In the genomic region with DNA sequence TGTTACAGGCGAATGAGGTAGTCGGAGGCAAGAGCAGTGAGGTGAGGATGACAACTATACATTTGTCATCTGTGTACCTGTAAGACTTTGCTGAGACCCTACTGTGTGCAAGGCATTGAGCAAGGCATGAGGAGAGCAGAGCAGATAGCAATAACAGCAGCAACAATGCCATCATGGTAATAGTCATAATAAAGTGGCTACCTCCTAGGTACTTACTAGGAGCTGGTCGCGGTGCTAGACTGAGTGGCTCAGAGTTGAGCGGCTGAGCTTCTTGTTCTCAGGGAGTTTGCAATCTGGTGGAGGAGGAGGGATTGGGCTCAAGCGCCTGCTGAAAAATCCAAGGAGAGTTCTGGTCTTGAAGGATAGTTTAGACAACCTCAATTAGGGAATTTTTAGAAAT, we compare ENCODE assay signal across 23 cellular contexts. TPM values are rescaled to one million over a fixed set of nuclear protein-coding genes. Genes with fewer than 3 reads are reported as not detected.
DNase-seq lines count a peak whose midpoint lies in the region; ATAC-seq, FAIRE-seq and TF ChIP-seq lines count a peak whose summit lies in the region.
"Had no signal": no experiment of that assay in that cellular context is flagged by ENCODE, and none has a peak within 500 bp of the region (broad histone marks: within the 10 kb centered on the region; RNA-seq: fewer than 3 reads in every experiment).

No MANE protein-coding gene starts in this region.

- no peak overlapping the region for H3K4me3 ChIP-seq in astrocyte (ENCODE audit: insufficient read depth, low read depth, low read length)
- H3K4me3 ChIP-seq: MG63 had no signal

- peaks cover 18% of the 10 kb centered on the region for H3K4me1 ChIP-seq in astrocyte (ENCODE audit: insufficient read depth, low read length)

- H3K4me1 Mint-ChIP-seq in IgD-negative memory B cell (peaks cover 4 to 28% (median 27%) of the 10 kb centered on the region in 3 donors), astrocyte (ENCODE audit: low read depth, unreplicated experiment) (peaks cover 13% of the 10 kb centered on the region)
- H3K4me1 Mint-ChIP-seq in stimulated activated effector memory CD8-positive, alpha-beta T cell treated with anti-CD3 and anti-CD28 coated beads, Interleukin-12 subunit alpha, Interleukin-12 subunit beta, amount 100 ng/mL, for 72 hours: peaks cover 79% of the 10 kb centered on the region

- peaks cover 8% of the 10 kb centered on the region for H3K27me3 ChIP-seq in astrocyte (ENCODE audit: insufficient read depth, low read length)
- H3K27me3 ChIP-seq: MG63 had no signal

- H3K36me3 Mint-ChIP-seq in IgD-negative memory B cell (peaks cover 3% of the 10 kb centered on the region), astrocyte (ENCODE audit: low read depth, unreplicated experiment) (no peaks in the 10 kb centered on the region)
- H3K36me3 Mint-ChIP-seq in stimulated activated effector memory CD8-positive, alpha-beta T cell treated with anti-CD3 and anti-CD28 coated beads, Interleukin-12 subunit alpha, Interleukin-12 subunit beta, amount 100 ng/mL, for 72 hours: no peaks in the 10 kb centered on the region

- H4K20me1 ChIP-seq in astrocyte (ENCODE audit: insufficient read depth, low read length): peaks cover 5% of the 10 kb centered on the region

- no peak overlapping the region for H3K4me3 Mint-ChIP-seq in IgD-negative memory B cell
- H3K4me3 Mint-ChIP-seq in astrocyte (ENCODE audit: unreplicated experiment): no peak overlapping the region
- H3K4me3 Mint-ChIP-seq in stimulated activated effector memory CD8-positive, alpha-beta T cell treated with anti-CD3 and anti-CD28 coated beads, Interleukin-12 subunit alpha, Interleukin-12 subunit beta, amount 100 ng/mL, for 72 hours: no peak overlapping the region

- H3K27ac Mint-ChIP-seq in IgD-negative memory B cell (peak overlapping the region in 2 of 3 donors; percentile 9 to 25), astrocyte (ENCODE audit: unreplicated experiment) (no peak overlapping the region)
- peak overlapping the region; percentile 21 for H3K27ac Mint-ChIP-seq in stimulated activated effector memory CD8-positive, alpha-beta T cell treated with anti-CD3 and anti-CD28 coated beads, Interleukin-12 subunit alpha, Interleukin-12 subunit beta, amount 100 ng/mL, for 72 hours

- no peaks in the 10 kb centered on the region for H3K79me2 ChIP-seq in astrocyte (ENCODE audit: insufficient read depth, low read length)

- H3K9me3 Mint-ChIP-seq in IgD-negative memory B cell (no peaks in the 10 kb centered on the region), astrocyte (ENCODE audit: unreplicated experiment) (no peaks in the 10 kb centered on the region)
- H3K9me3 Mint-ChIP-seq in stimulated activated effector memory CD8-positive, alpha-beta T cell treated with anti-CD3 and anti-CD28 coated beads, Interleukin-12 subunit alpha, Interleukin-12 subunit beta, amount 100 ng/mL, for 72 hours: no peaks in the 10 kb centered on the region

- no peaks in the 10 kb centered on the region for H3K9me3 ChIP-seq in astrocyte (ENCODE audit: insufficient read depth, low read depth, low read length)
- H3K9me3 ChIP-seq: MG63 had no signal

- peak; percentile 54 for DNase-seq in NCI-H82 (lab: John Stamatoyannopoulos, UW)
- DNase-seq in NCI-H82 treated with DMSO at 0.1 percent for 48 hours (lab: John Stamatoyannopoulos, UW; ENCODE audit: unreplicated experiment): no peak
- DNase-seq in astrocyte (ENCODE audit: low read depth): no peak
- no peak for DNase-seq in stimulated activated effector memory CD8-positive, alpha-beta T cell treated with anti-CD3 and anti-CD28 coated beads, Interleukin-12 subunit alpha, Interleukin-12 subunit beta, amount 100 ng/mL, for 72 hours (ENCODE audit: low spot score in 2 of 2)
- DNase-seq in amygdala (lab: John Stamatoyannopoulos, UW): no peak
- no peak for DNase-seq in NCI-H2081 treated with DMSO at 0.1 percent for 48 hours (lab: John Stamatoyannopoulos, UW)
- DNase-seq: 8988T; COR-L47; DMS53; KG1; NCI-H1105 treated with DMSO at 0.1 percent for 48 hours; NCI-H146; NCI-H2081; NCI-H2171; NCI-H345; NCI-H510A treated with DMSO at 0.1 percent for 48 hours; NK-92 treated with Interleukin-12 subunit alpha and Interleukin-12 subunit beta, amount 100 ng/mL, for 24 hours; SHP77 had no signal

- no peak for TF ChIP-seq CTCF in astrocyte (IDR thresholded peaks at IDR 0.05; ENCODE audit: insufficient read depth, low read depth, low read length)

- no peak for FAIRE-seq in astrocyte (lab: Jason Lieb, UNC)
- FAIRE-seq: HepG2 had no signal

- H3K27ac ChIP-seq in astrocyte (ENCODE audit: low read depth, low read length): no peak overlapping the region
- H3K27ac ChIP-seq: RWPE1 had no signal

- ATAC-seq in stimulated activated effector memory CD8-positive, alpha-beta T cell treated with anti-CD3 and anti-CD28 coated beads, Interleukin-12 subunit alpha, Interleukin-12 subunit beta, amount 100 ng/mL, for 72 hours: no peak
- ATAC-seq in HG02798 (IDR thresholded peaks at IDR 0.05; ENCODE audit: poor library complexity, unreplicated experiment): no peak
- ATAC-seq: HepG2 had no signal

- H3K4me2 ChIP-seq in astrocyte (ENCODE audit: low read length): peak overlapping the region; percentile 77

- H3K36me3 ChIP-seq in astrocyte (ENCODE audit: insufficient read depth, low read length): no peaks in the 10 kb centered on the region
- H3K36me3 ChIP-seq: MG63 had no signal

- no peak overlapping the region for H3K9ac ChIP-seq in astrocyte (ENCODE audit: low read length)

- H3K27me3 Mint-ChIP-seq in IgD-negative memory B cell: no peaks in the 10 kb centered on the region
- peaks cover 39% of the 10 kb centered on the region for H3K27me3 Mint-ChIP-seq in astrocyte (ENCODE audit: low read depth, unreplicated experiment)

- H2AFZ ChIP-seq in astrocyte (ENCODE audit: low read depth, low read length): no peak overlapping the region

RNA-seq across cellular contexts. Expression of a gene that starts 25.2 kb away (rescaled TPM):
- 82.4 TPM for polyA plus RNA-seq in IgD-negative memory B cell
- 24.0 and 31.9 TPM in 2 replicates for total RNA-seq in astrocyte
